24 cellular contexts compared by ENCODE assay signal in genomic region chr1:194114288-194114687, GRCh38.
DNase-seq lines count a peak whose midpoint lies in the region; ATAC-seq and TF ChIP-seq lines count a peak whose summit lies in the region.
"Had no signal": no experiment of that assay in that cellular context is flagged by ENCODE, and none has a peak within 500 bp of the region (broad histone marks: within the 10 kb centered on the region; RNA-seq: fewer than 3 reads in every experiment).

No MANE protein-coding gene starts in this region.

- 27 to 39% methylated on average over 3 of the region's 3 CpGs for WGBS in thyroid gland, 2 donors

- H3K36me3 ChIP-seq in neural progenitor cell (no peaks in the 10 kb centered on the region), thyroid gland (no peaks in the 10 kb centered on the region)
- H3K36me3 ChIP-seq: SJCRH30 had no signal

- H3K9me3 ChIP-seq in neural progenitor cell (ENCODE audit: low read depth) (no peaks in the 10 kb centered on the region), thyroid gland (no peaks in the 10 kb centered on the region)
- H3K9me3 ChIP-seq: SJCRH30 had no signal

- H3K4me3 ChIP-seq in neural progenitor cell (no peak overlapping the region), thyroid gland (replicated peaks in 1 of 3) (no peak overlapping the region)
- H3K4me3 ChIP-seq: SJCRH30 had no signal

- no peak for TF ChIP-seq POLR2A in thyroid gland (IDR thresholded peaks at IDR 0.05)

- POLR2A ChIA-PET in WTC11 (lab: Charles Lee) = no interaction called here

- peak; percentile 30 for DNase-seq in DMS 273 (lab: John Stamatoyannopoulos, UW; ENCODE audit: unreplicated experiment)
- DNase-seq in DMS 273 treated with DMSO at 0.1 percent for 48 hours (lab: John Stamatoyannopoulos, UW) = no peak
- no peak for DNase-seq in WTC11 (ENCODE audit: low spot score)
- DNase-seq in neural progenitor cell (ENCODE audit: low spot score) = no peak
- peak; percentile 20 to 44 for DNase-seq in thyroid gland
- DNase-seq in activated T-cell treated with anti-CD3 and anti-CD28 coated beads, Interleukin-2, amount 50 U/mL, for 4 hours = no peak
- no peak for DNase-seq in effector CD8-positive, alpha-beta T cell (lab: John Stamatoyannopoulos, UW)
- DNase-seq: CD8-positive, alpha-beta memory T cell; DMS153; DND-41; H9; KG1; NCI-H1048; NCI-H1417 treated with DMSO at 0.1 percent for 48 hours; NCI-H1694 treated with DMSO at 0.1 percent for 48 hours; NCI-H2081; NCI-H2227 treated with DMSO at 0.1 percent for 48 hours; NCI-H748 treated with DMSO at 0.1 percent for 48 hours; PC-3; SJCRH30 had no signal

- H2AFZ ChIP-seq in neural progenitor cell (replicated peaks) = peak overlapping the region; percentile 63

- ATAC-seq in WTC11 = no peak
- ATAC-seq in HG02884 (IDR thresholded peaks at IDR 0.05; ENCODE audit: unreplicated experiment) = no peak
- no peak for ATAC-seq in activated T-cell treated with anti-CD3 and anti-CD28 coated beads, Interleukin-2, amount 50 U/mL, for 4 hours
- ATAC-seq: PC-3 had no signal

- H3K27ac Mint-ChIP-seq in WTC11 = peak overlapping the region; percentile 23; the same call in 1 of the 2 replicates
- H3K27ac Mint-ChIP-seq in neural progenitor cell = peak overlapping the region; percentile 83
- H3K27ac Mint-ChIP-seq: B cell had no signal

- H3K4me2 ChIP-seq in neural progenitor cell = no peak overlapping the region

- TF ChIP-seq CTCF in WTC11 (IDR thresholded peaks at IDR 0.05) (no peak), neural progenitor cell (IDR thresholded peaks at IDR 0.05) (no peak), thyroid gland (IDR thresholded peaks at IDR 0.05) (no peak)

- H3K4me1 ChIP-seq in neural progenitor cell (no peaks in the 10 kb centered on the region), thyroid gland (no peaks in the 10 kb centered on the region)
- H3K4me1 ChIP-seq: SJCRH30 had no signal

- no peak overlapping the region for H3K27ac ChIP-seq in neural progenitor cell
- no peak overlapping the region for H3K27ac ChIP-seq in thyroid gland
- H3K27ac ChIP-seq: 22Rv1, C4-2B, SJCRH30 had no signal

- H3K4me3 Mint-ChIP-seq in WTC11 = no peak overlapping the region
- no peak overlapping the region for H3K4me3 Mint-ChIP-seq in neural progenitor cell
- no peak overlapping the region for H3K4me3 Mint-ChIP-seq in activated T-cell treated with anti-CD3 and anti-CD28 coated beads, Interleukin-2, amount 50 U/mL, for 4 hours
- H3K4me3 Mint-ChIP-seq: B cell; CD8-positive, alpha-beta memory T cell; H9 had no signal

- H3K27me3 ChIP-seq in neural progenitor cell = no peaks in the 10 kb centered on the region
- no peaks in the 10 kb centered on the region for H3K27me3 ChIP-seq in thyroid gland
- H3K27me3 ChIP-seq: SJCRH30 had no signal

- intact Hi-C loops in thyroid gland (cut with DNase I) = no loop called here

- CTCF ChIA-PET in WTC11 (lab: Charles Lee) = interaction anchor here (1.1 kb wide), 1 partner anchor 11 kb away, joined by 4 read pairs; no protein-coding TSS in a partner anchor

- no peaks in the 10 kb centered on the region for H3F3A ChIP-seq in neural progenitor cell (ENCODE audit: low read depth)

- H3K4me1 Mint-ChIP-seq in WTC11 (peaks cover 7% of the 10 kb centered on the region), neural progenitor cell (peaks cover 3% of the 10 kb centered on the region)
- H3K4me1 Mint-ChIP-seq in activated T-cell treated with anti-CD3 and anti-CD28 coated beads, Interleukin-2, amount 50 U/mL, for 4 hours (ENCODE audit: low read depth) = no peaks in the 10 kb centered on the region
- H3K4me1 Mint-ChIP-seq: B cell; CD8-positive, alpha-beta memory T cell had no signal

- H4K20me1 ChIP-seq in neural progenitor cell (ENCODE audit: low read depth) = no peaks in the 10 kb centered on the region

- no peaks in the 10 kb centered on the region for H3K9me3 Mint-ChIP-seq in WTC11
- no peaks in the 10 kb centered on the region for H3K9me3 Mint-ChIP-seq in neural progenitor cell
- no peaks in the 10 kb centered on the region for H3K9me3 Mint-ChIP-seq in activated T-cell treated with anti-CD3 and anti-CD28 coated beads, Interleukin-2, amount 50 U/mL, for 4 hours
- H3K9me3 Mint-ChIP-seq: CD8-positive, alpha-beta memory T cell; H9 had no signal

- H3K79me2 ChIP-seq in neural progenitor cell (ENCODE audit: low read depth) = no peaks in the 10 kb centered on the region

- H3K9ac ChIP-seq in neural progenitor cell = no peak overlapping the region

- H3K27me3 Mint-ChIP-seq in WTC11 (ENCODE audit: low read depth) = no peaks in the 10 kb centered on the region; the same call in 1 of the 2 replicates
- peaks cover 6% of the 10 kb centered on the region for H3K27me3 Mint-ChIP-seq in neural progenitor cell (ENCODE audit: insufficient read depth, low read depth)
- H3K27me3 Mint-ChIP-seq in activated T-cell treated with anti-CD3 and anti-CD28 coated beads, Interleukin-2, amount 50 U/mL, for 4 hours (ENCODE audit: low read depth) = no peaks in the 10 kb centered on the region
- H3K27me3 Mint-ChIP-seq: B cell; CD8-positive, alpha-beta memory T cell had no signal

- no peaks in the 10 kb centered on the region for H3K36me3 Mint-ChIP-seq in WTC11
- H3K36me3 Mint-ChIP-seq in neural progenitor cell = no peaks in the 10 kb centered on the region
- no peaks in the 10 kb centered on the region for H3K36me3 Mint-ChIP-seq in activated T-cell treated with anti-CD3 and anti-CD28 coated beads, Interleukin-2, amount 50 U/mL, for 4 hours (ENCODE audit: insufficient read depth)

TF ChIP-seq in WTC11, 78 proteins besides CTCF, POLR2A, EP300 and RAD21 (continues in another document):
- TF ChIP-seq ZNF281 (CRISPR knock-in tag; IDR thresholded peaks at IDR 0.05) (no peak), IRF2 (CRISPR knock-in tag; IDR thresholded peaks at IDR 0.05; ENCODE audit: borderline replicate concordance, low read depth) (no peak), GTF2I (CRISPR knock-in tag; conservative IDR thresholded peaks at IDR 0.05) (no peak), NR2C2 (CRISPR knock-in tag; IDR thresholded peaks at IDR 0.05) (no peak), IRF1 (CRISPR knock-in tag; IDR thresholded peaks at IDR 0.05) (no peak), USF1 (CRISPR knock-in tag; IDR thresholded peaks at IDR 0.05) (no peak), ZNF263 (CRISPR knock-in tag; IDR thresholded peaks at IDR 0.05; ENCODE audit: low read depth) (no peak), ELF4 (CRISPR knock-in tag; IDR thresholded peaks at IDR 0.05; ENCODE audit: low read depth) (no peak), KAT7 (CRISPR knock-in tag; IDR thresholded peaks at IDR 0.05; ENCODE audit: borderline replicate concordance) (no peak), SOX15 (CRISPR knock-in tag; IDR thresholded peaks at IDR 0.05) (no peak), EMX1 (CRISPR knock-in tag; IDR thresholded peaks at IDR 0.05) (no peak), RELA (CRISPR knock-in tag; IDR thresholded peaks at IDR 0.05; ENCODE audit: borderline replicate concordance) (no peak), MLX (CRISPR knock-in tag; IDR thresholded peaks at IDR 0.05) (no peak)

Comparison
In these comparisons a context has a peak if more than half of its experiments do, and no peak if none do; other contexts are left out.
1. DNase-seq: peak in DMS 273 (single experiment) and thyroid gland (2 of 2); none in DMS 273 treated with DMSO at 0.1 percent for 48 hours (single experiment), WTC11 (single experiment), neural progenitor cell (single experiment), activated T-cell treated with anti-CD3 and anti-CD28 coated beads, Interleukin-2, amount 50 U/mL, for 4 hours (single experiment) and effector CD8-positive, alpha-beta T cell (single experiment).